In the genomic region with DNA sequence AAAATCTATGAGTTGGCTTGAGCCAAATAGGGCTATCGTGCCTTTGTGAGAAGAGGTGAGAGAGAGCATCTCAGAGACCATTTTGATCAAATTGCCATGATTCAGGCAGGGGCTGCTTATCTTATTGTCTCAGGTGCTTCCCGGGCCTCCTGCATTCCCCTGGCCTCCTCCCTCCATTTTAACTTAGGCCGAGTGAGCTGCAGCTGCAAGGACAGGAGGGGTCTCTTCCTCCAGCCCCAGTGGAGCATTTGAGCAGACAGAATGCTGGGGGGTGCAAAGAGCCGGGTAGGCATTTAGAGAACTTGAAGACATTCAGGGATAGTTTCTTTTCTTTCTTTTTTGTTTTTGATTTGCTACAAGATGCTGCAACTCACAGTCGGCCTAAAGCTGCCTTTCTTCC, we compare ENCODE assay signal across 26 cellular contexts. TPM values are rescaled to one million over a fixed set of nuclear protein-coding genes. Genes with fewer than 3 reads are reported as not detected.
DNase-seq lines count a peak whose midpoint lies in the region; ATAC-seq, FAIRE-seq and TF ChIP-seq lines count a peak whose summit lies in the region.
"Had no signal": no experiment of that assay in that cellular context is flagged by ENCODE, and none has a peak within 500 bp of the region (broad histone marks: within the 10 kb centered on the region; RNA-seq: fewer than 3 reads in every experiment).

No MANE protein-coding gene starts in this region.

- H3K56ac ChIP-seq in mesendoderm (ENCODE audit: low read length) = no peak overlapping the region

- H2BK5ac ChIP-seq in mesendoderm (ENCODE audit: low read length) = no peak overlapping the region

- H3K23ac ChIP-seq in mesendoderm (ENCODE audit: low read length) = no peak overlapping the region

- H3K4ac ChIP-seq in mesendoderm (ENCODE audit: low read depth, low read length) = no peak overlapping the region

- no peak for FAIRE-seq in small intestine (lab: Jason Lieb, UNC)
- FAIRE-seq: G401.6, GM12878 had no signal

- no peaks in the 10 kb centered on the region for H3K4me1 ChIP-seq in endodermal cell (ENCODE audit: control insufficient read depth, insufficient read depth, low read length)
- H3K4me1 ChIP-seq in mesendoderm (ENCODE audit: control insufficient read depth, low read depth, low read length) = no peaks in the 10 kb centered on the region
- H3K4me1 ChIP-seq in small intestine (ENCODE audit: control insufficient read depth in 2 of 2, insufficient read depth in 1 of 2, low read depth in 1 of 2, low read length in 1 of 2) = no peaks in the 10 kb centered on the region
- H3K4me1 ChIP-seq: Caco-2, HAP-1 had no signal

- H3K36me3 ChIP-seq in endodermal cell (ENCODE audit: control insufficient read depth, insufficient read depth, low read length) = no peaks in the 10 kb centered on the region
- no peaks in the 10 kb centered on the region for H3K36me3 ChIP-seq in mesendoderm (ENCODE audit: control insufficient read depth, insufficient read depth, low read length)
- no peaks in the 10 kb centered on the region for H3K36me3 ChIP-seq in small intestine (ENCODE audit: control insufficient read depth in 2 of 2, insufficient read depth in 2 of 2, low read length in 2 of 2)
- H3K36me3 ChIP-seq: HAP-1 had no signal

- peaks cover 15% of the 10 kb centered on the region for H3K9me3 Mint-ChIP-seq in endodermal cell

- no peak overlapping the region for H2BK15ac ChIP-seq in mesendoderm (replicated peaks; ENCODE audit: low read depth)

- H3K36me3 Mint-ChIP-seq in endodermal cell (ENCODE audit: low read depth) = peaks cover 2% of the 10 kb centered on the region

- peaks cover 18% of the 10 kb centered on the region for H3K27me3 Mint-ChIP-seq in endodermal cell (ENCODE audit: insufficient read depth)
- H3K27me3 Mint-ChIP-seq: B cell had no signal

- H2BK120ac ChIP-seq in mesendoderm (ENCODE audit: low read depth, low read length) = no peak overlapping the region

- no peak overlapping the region for H3K9ac ChIP-seq in endodermal cell (ENCODE audit: extremely low read depth, low read length, poor library complexity, severe bottlenecking)
- no peak overlapping the region for H3K9ac ChIP-seq in mesendoderm (ENCODE audit: low read length)

- H4K8ac ChIP-seq in mesendoderm (ENCODE audit: low read depth, low read length) = no peak overlapping the region

- no peak overlapping the region for H4K5ac ChIP-seq in mesendoderm (ENCODE audit: low read length)

- H3K4me1 Mint-ChIP-seq in endodermal cell = peaks cover 4% of the 10 kb centered on the region
- H3K4me1 Mint-ChIP-seq: B cell had no signal

- no peak overlapping the region for H3K4me2 ChIP-seq in mesendoderm (ENCODE audit: low read length)

- H3K9me3 ChIP-seq in endodermal cell (ENCODE audit: control insufficient read depth, low read length) (peaks cover 20% of the 10 kb centered on the region), small intestine (ENCODE audit: control insufficient read depth, low read depth) (no peaks in the 10 kb centered on the region)
- H3K9me3 ChIP-seq: Caco-2, HAP-1 had no signal

- H3K79me1 ChIP-seq in mesendoderm (ENCODE audit: low read length) = no peaks in the 10 kb centered on the region

- H3K27ac Mint-ChIP-seq in endodermal cell = peak overlapping the region; percentile 19
- H3K27ac Mint-ChIP-seq: B cell; CD8-positive, alpha-beta T cell; HFFc6 had no signal

- DNase-seq in NCI-H146 (lab: John Stamatoyannopoulos, UW) (peak; percentile 37), NCI-H146 treated with DMSO at 0.1 percent for 48 hours (lab: John Stamatoyannopoulos, UW; ENCODE audit: unreplicated experiment) (no peak), endodermal cell (no peak), mesendoderm (peak; percentile 45), small intestine (no peak)
- DNase-seq: Caco-2; CD8-positive, alpha-beta T cell; HFFc6; KG1; MG63; NCI-H1105 treated with DMSO at 0.1 percent for 48 hours; NCI-H1694 treated with DMSO at 0.1 percent for 48 hours; NCI-H2081; NCI-H2227 treated with DMSO at 0.1 percent for 48 hours; NCI-H526 treated with DMSO at 0.1 percent for 48 hours; RPMI8226; SHP77 treated with DMSO at 0.1 percent for 48 hours had no signal

- no peak overlapping the region for H2AK5ac ChIP-seq in mesendoderm (ENCODE audit: low read length)

- TF ChIP-seq CTCF in endodermal cell (conservative IDR thresholded peaks at IDR 0.05) = no peak

- H3K27ac ChIP-seq in endodermal cell (ENCODE audit: low read depth, low read length) (no peak overlapping the region), mesendoderm (ENCODE audit: low read depth, low read length) (no peak overlapping the region), small intestine (ENCODE audit: low read depth in 1 of 2, low read length in 1 of 2) (no peak overlapping the region)
- H3K27ac ChIP-seq: 22Rv1, C4-2B, SK-N-MC had no signal

- H3K4me3 Mint-ChIP-seq in endodermal cell = no peak overlapping the region
- H3K4me3 Mint-ChIP-seq: B cell; CD8-positive, alpha-beta T cell; HFFc6 had no signal

- no peaks in the 10 kb centered on the region for H3K79me2 ChIP-seq in mesendoderm (ENCODE audit: control insufficient read depth, insufficient read depth, low read length)

- H3K27me3 ChIP-seq in endodermal cell (ENCODE audit: control insufficient read depth, insufficient read depth, low read length, poor library complexity, severe bottlenecking) = peaks cover 11% of the 10 kb centered on the region
- no peaks in the 10 kb centered on the region for H3K27me3 ChIP-seq in mesendoderm (ENCODE audit: insufficient read depth, low read length, poor library complexity)
- no peaks in the 10 kb centered on the region for H3K27me3 ChIP-seq in small intestine (ENCODE audit: control insufficient read depth in 2 of 2, insufficient read depth in 2 of 2, low read length in 2 of 2)
- H3K27me3 ChIP-seq: MG63 had no signal

- ATAC-seq in GM19324 (IDR thresholded peaks at IDR 0.05; ENCODE audit: low FRiP score, unreplicated experiment) = no peak
- no peak for ATAC-seq in HG03342 (IDR thresholded peaks at IDR 0.05; ENCODE audit: unreplicated experiment)
- ATAC-seq: CD8-positive, alpha-beta T cell; GM12878 had no signal

- no peak overlapping the region for H3K4me3 ChIP-seq in endodermal cell (ENCODE audit: low read length)
- H3K4me3 ChIP-seq in mesendoderm (ENCODE audit: low read length) = no peak overlapping the region
- no peak overlapping the region for H3K4me3 ChIP-seq in small intestine (ENCODE audit: low read depth in 1 of 2, low read length in 2 of 2)
- H3K4me3 ChIP-seq: GM12878, HAP-1, MG63, SK-N-MC had no signal

- no peak overlapping the region for H3K18ac ChIP-seq in mesendoderm (ENCODE audit: low read length)

- WGBS in endodermal cell (ENCODE audit: insufficient coverage in 1 of 2, insufficient read length in 1 of 2), 2 experiments = 84 to 100% methylated on average over 1 to 5 of the region's 5 CpGs
- WGBS in mesendoderm (ENCODE audit: extremely low coverage, insufficient coverage, low lambda C conversion rate) = no CpG with 5 or more reads among the region's 5 CpGs
- 76 to 81% (median 80%) methylated on average over 5 of the region's 5 CpGs for WGBS in small intestine, 3 donors

RNA-seq across cellular contexts. Expression of gene BUB3, which starts 59.0 kb away (rescaled TPM):
- total RNA-seq in endodermal cell = 100 to 1,000 TPM; 113 to 130 TPM
- polyA plus RNA-seq in endodermal cell (2013, experiment 1 of 2) = 169 TPM
- 153 TPM for polyA plus RNA-seq in endodermal cell (2013, experiment 2 of 2)
- polyA plus RNA-seq in mesendoderm (2013, experiment 1 of 2) = 114 TPM
- 115 TPM for polyA plus RNA-seq in mesendoderm (2013, experiment 2 of 2)
- 10 to 100 TPM; 37.6 to 74.9 (median 52.8) TPM for polyA plus RNA-seq in small intestine

Comparison
In these comparisons a context has a peak if more than half of its experiments do, and no peak if none do; other contexts are left out.
1. DNase-seq: peak in NCI-H146 (single experiment) and mesendoderm (single experiment); none in NCI-H146 treated with DMSO at 0.1 percent for 48 hours (single experiment), endodermal cell (single experiment) and small intestine (single experiment).